17 cellular contexts compared by ENCODE assay signal in the genomic region with DNA sequence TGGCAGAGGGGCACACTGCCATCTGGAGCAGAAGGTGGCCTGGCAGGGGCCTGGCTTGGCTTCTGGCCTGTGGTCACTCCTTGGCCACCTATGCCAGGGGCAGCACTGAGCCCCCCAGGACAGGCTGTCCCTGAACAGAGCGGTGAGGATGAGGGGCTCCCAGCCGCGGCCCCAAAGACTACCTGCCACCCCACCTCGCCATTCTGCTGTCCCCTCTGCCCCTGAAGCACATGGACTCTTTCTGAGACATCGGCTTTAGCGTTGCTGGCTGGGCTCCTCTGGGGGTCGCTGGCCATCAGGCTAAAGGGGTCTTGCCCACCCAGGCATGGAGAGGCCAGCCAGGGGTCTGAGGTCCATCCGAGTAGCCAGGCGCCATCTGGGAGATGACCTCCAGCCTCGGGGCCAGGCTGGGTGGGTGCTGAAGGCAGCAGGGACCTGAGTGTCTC.
"Had no signal": no experiment of that assay in that cellular context is flagged by ENCODE, and none has a peak within 500 bp of the region (broad histone marks: within the 10 kb centered on the region; RNA-seq: fewer than 3 reads in every experiment).

No MANE protein-coding gene starts in this region.

- H3K36me3 ChIP-seq: thyroid gland had no signal

- DNase-seq: activated CD4-positive, alpha-beta T cell treated with anti-CD3 and anti-CD28 coated beads, Interleukin-2, amount 50 U/mL, for 1 hour; activated CD8-positive, alpha-beta memory T cell treated with anti-CD3 and anti-CD28 coated beads for 24 hours; activated gamma-delta T cell treated with Interleukin-2 at 50 U/mL for 16 hours; amniotic stem cell; effector memory CD4-positive, alpha-beta T cell; foreskin keratinocyte; immature natural killer cell; stimulated activated CD4-positive, alpha-beta T cell treated with anti-CD3 and anti-CD28 coated beads, Interleukin-12 subunit alpha, Interleukin-12 subunit beta, amount 100 ng/mL, for 4 hours; stimulated activated CD4-positive, alpha-beta T cell treated with anti-CD3 and anti-CD28 coated beads, Interleukin-2, amount 100 ng/mL, for 24 hours; T-helper 9 cell had no signal

- H3K36me3 Mint-ChIP-seq: activated naive CD8-positive, alpha-beta T cell; brain; immature natural killer cell; natural killer cell treated with Interleukin-12 subunit alpha and Interleukin-12 subunit beta and Interleukin-15 and Interleukin-18, amount 100 ng/mL, for 72 hours; stimulated activated memory B cell treated with anti-CD40 and anti-IgM and Interleukin-4, amounts not matched to agents 10 μg/mL and 1 μg/mL and 100 μg/mL, for 72 hours had no signal

- H3K4me1 Mint-ChIP-seq: central memory CD8-positive, alpha-beta T cell; immature natural killer cell; stimulated activated memory B cell treated with anti-CD40 and anti-IgM and Interleukin-4, amounts not matched to agents 10 μg/mL and 1 μg/mL and 100 μg/mL, for 72 hours had no signal

- H3K27ac ChIP-seq: foreskin keratinocyte, thyroid gland had no signal

- H3K27ac Mint-ChIP-seq: activated naive CD8-positive, alpha-beta T cell; immature natural killer cell; natural killer cell treated with Interleukin-12 subunit alpha and Interleukin-12 subunit beta and Interleukin-15 and Interleukin-18, amount 100 ng/mL, for 72 hours; stimulated activated memory B cell treated with anti-CD40 and anti-IgM and Interleukin-4, amounts not matched to agents 10 μg/mL and 1 μg/mL and 100 μg/mL, for 72 hours had no signal

- H3K27me3 ChIP-seq: thyroid gland had no signal

- ATAC-seq: activated CD4-positive, CD25-positive, alpha-beta regulatory T cell treated with anti-CD3 and anti-CD28 coated beads, Interleukin-2, amount 50 U/mL, for 24 hours; foreskin keratinocyte; natural killer cell treated with Interleukin-12 subunit alpha and Interleukin-12 subunit beta and Interleukin-15 and Interleukin-18, amount 100 ng/mL, for 72 hours; stimulated activated memory B cell treated with anti-CD40 and anti-IgM and Interleukin-4, amounts not matched to agents 10 μg/mL and 1 μg/mL and 100 μg/mL, for 72 hours had no signal

- H3K9me3 ChIP-seq: thyroid gland had no signal

- H3K4me1 ChIP-seq: foreskin keratinocyte had no signal

- H3K9me3 Mint-ChIP-seq: central memory CD8-positive, alpha-beta T cell; immature natural killer cell; natural killer cell treated with Interleukin-12 subunit alpha and Interleukin-12 subunit beta and Interleukin-15 and Interleukin-18, amount 100 ng/mL, for 72 hours had no signal

- H3K4me3 ChIP-seq: thyroid gland had no signal

- H3K4me3 Mint-ChIP-seq: activated naive CD8-positive, alpha-beta T cell; central memory CD8-positive, alpha-beta T cell; immature natural killer cell; natural killer cell treated with Interleukin-12 subunit alpha and Interleukin-12 subunit beta and Interleukin-15 and Interleukin-18, amount 100 ng/mL, for 72 hours; stimulated activated memory B cell treated with anti-CD40 and anti-IgM and Interleukin-4, amounts not matched to agents 10 μg/mL and 1 μg/mL and 100 μg/mL, for 72 hours had no signal
